Comparison of ENCODE assay signal across 1 cellular context in genomic region chr15:99986297-99987118, GRCh38.
TF ChIP-seq lines count a peak whose summit lies in the region.

No MANE protein-coding gene starts in this region.

TF ChIP-seq in GM23338, 12 proteins besides CTCF, POLR2A, EP300 and RAD21:
- TF ChIP-seq, protein P1, sequence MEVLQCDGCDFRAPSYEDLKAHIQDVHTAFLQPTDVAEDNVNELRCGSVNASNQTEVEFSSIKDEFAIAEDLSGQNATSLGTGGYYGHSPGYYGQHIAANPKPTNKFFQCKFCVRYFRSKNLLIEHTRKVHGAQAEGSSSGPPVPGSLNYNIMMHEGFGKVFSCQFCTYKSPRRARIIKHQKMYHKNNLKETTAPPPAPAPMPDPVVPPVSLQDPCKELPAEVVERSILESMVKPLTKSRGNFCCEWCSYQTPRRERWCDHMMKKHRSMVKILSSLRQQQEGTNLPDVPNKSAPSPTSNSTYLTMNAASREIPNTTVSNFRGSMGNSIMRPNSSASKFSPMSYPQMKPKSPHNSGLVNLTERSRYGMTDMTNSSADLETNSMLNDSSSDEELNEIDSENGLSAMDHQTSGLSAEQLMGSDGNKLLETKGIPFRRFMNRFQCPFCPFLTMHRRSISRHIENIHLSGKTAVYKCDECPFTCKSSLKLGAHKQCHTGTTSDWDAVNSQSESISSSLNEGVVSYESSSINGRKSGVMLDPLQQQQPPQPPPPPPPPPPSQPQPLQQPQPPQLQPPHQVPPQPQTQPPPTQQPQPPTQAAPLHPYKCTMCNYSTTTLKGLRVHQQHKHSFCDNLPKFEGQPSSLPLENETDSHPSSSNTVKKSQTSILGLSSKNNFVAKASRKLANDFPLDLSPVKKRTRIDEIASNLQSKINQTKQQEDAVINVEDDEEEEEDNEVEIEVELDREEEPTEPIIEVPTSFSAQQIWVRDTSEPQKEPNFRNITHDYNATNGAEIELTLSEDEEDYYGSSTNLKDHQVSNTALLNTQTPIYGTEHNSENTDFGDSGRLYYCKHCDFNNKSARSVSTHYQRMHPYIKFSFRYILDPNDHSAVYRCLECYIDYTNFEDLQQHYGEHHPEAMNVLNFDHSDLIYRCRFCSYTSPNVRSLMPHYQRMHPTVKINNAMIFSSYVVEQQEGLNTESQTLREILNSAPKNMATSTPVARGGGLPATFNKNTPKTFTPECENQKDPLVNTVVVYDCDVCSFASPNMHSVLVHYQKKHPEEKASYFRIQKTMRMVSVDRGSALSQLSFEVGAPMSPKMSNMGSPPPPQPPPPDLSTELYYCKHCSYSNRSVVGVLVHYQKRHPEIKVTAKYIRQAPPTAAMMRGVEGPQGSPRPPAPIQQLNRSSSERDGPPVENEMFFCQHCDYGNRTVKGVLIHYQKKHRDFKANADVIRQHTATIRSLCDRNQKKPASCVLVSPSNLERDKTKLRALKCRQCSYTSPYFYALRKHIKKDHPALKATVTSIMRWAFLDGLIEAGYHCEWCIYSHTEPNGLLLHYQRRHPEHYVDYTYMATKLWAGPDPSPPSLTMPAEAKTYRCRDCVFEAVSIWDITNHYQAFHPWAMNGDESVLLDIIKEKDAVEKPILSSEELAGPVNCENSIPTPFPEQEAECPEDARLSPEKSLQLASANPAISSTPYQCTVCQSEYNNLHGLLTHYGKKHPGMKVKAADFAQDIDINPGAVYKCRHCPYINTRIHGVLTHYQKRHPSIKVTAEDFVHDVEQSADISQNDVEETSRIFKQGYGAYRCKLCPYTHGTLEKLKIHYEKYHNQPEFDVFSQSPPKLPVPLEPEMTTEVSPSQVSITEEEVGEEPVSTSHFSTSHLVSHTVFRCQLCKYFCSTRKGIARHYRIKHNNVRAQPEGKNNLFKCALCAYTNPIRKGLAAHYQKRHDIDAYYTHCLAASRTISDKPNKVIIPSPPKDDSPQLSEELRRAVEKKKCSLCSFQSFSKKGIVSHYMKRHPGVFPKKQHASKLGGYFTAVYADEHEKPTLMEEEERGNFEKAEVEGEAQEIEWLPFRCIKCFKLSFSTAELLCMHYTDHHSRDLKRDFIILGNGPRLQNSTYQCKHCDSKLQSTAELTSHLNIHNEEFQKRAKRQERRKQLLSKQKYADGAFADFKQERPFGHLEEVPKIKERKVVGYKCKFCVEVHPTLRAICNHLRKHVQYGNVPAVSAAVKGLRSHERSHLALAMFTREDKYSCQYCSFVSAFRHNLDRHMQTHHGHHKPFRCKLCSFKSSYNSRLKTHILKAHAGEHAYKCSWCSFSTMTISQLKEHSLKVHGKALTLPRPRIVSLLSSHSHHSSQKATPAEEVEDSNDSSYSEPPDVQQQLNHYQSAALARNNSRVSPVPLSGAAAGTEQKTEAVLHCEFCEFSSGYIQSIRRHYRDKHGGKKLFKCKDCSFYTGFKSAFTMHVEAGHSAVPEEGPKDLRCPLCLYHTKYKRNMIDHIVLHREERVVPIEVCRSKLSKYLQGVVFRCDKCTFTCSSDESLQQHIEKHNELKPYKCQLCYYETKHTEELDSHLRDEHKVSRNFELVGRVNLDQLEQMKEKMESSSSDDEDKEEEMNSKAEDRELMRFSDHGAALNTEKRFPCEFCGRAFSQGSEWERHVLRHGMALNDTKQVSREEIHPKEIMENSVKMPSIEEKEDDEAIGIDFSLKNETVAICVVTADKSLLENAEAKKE (CRISPR knock-in tag; IDR thresholded peaks at IDR 0.05) = no peak
- TF ChIP-seq POLR2AphosphoS5 (IDR thresholded peaks at IDR 0.05; ENCODE audit: low read depth) (no peak), ETS1 (IDR thresholded peaks at IDR 0.05) (no peak), ZNF331 (CRISPR knock-in tag; IDR thresholded peaks at IDR 0.05; ENCODE audit: low read depth) (no peak), STAT1 (IDR thresholded peaks at IDR 0.05; ENCODE audit: unreplicated experiment) (no peak), EZH2phosphoT487 (IDR thresholded peaks at IDR 0.05; ENCODE audit: unreplicated experiment) (no peak), EZH2 (IDR thresholded peaks at IDR 0.05; ENCODE audit: low read depth, unreplicated experiment) (no peak), ZNF114 (CRISPR knock-in tag; IDR thresholded peaks at IDR 0.05) (no peak)
